ENCODE assay signal across 25 cellular contexts in genomic region chr19:14012378-14012915, GRCh38. TPM values are rescaled to one million over a fixed set of nuclear protein-coding genes. Genes with fewer than 3 reads are reported as not detected.
"Had no signal": no experiment of that assay in that cellular context is flagged by ENCODE, and none has a peak within 500 bp of the region (broad histone marks: within the 10 kb centered on the region; RNA-seq: fewer than 3 reads in every experiment).

No MANE protein-coding gene starts in this region.

- H3K36me3 Mint-ChIP-seq: T-cell had no signal

- H3K27ac Mint-ChIP-seq: T-cell had no signal

- H3K9me3 Mint-ChIP-seq: T-cell had no signal

- H3K4me3 ChIP-seq: SJSA1, SK-N-MC had no signal

- DNase-seq: IMR-90, Karpas-422, KG1, MM.1S, NCI-H1092 treated with DMSO at 0.1 percent for 48 hours, NCI-H1436, NCI-H1694 treated with DMSO at 0.1 percent for 48 hours, NCI-H1930, NCI-H2081, NCI-H2107, NCI-H2227 treated with DMSO at 0.1 percent for 48 hours, NCI-H524, NCI-H526 treated with DMSO at 0.1 percent for 48 hours, NCI-H774, Right ventricle myocardium superior, RPMI8226, SIG-M5, SW 1271, T-cell had no signal

- H3K27me3 Mint-ChIP-seq: T-cell had no signal

- H3K4me3 Mint-ChIP-seq: T-cell had no signal

- H3K9me3 ChIP-seq: SJSA1 had no signal

- H3K36me3 ChIP-seq: SJSA1 had no signal

- ATAC-seq: HepG2, T-cell had no signal

- FAIRE-seq: HepG2, RCC 7860 had no signal

- H3K27me3 ChIP-seq: SJSA1 had no signal

- H3K4me1 ChIP-seq: SJSA1 had no signal

- H3K27ac ChIP-seq: SJSA1, SK-N-MC had no signal

RNA-seq across cellular contexts. Expression of gene RLN3, which starts 15.5 kb away (rescaled TPM):
- total RNA-seq: HepG2, HT1080, IMR-90, NCI-H460, Right ventricle myocardium superior, SJSA1, T-cell had no signal
- polyA plus RNA-seq: HepG2, IMR-90 had no signal

RNA-seq across cellular contexts. Expression of gene PALM3, which starts 49.4 kb away (rescaled TPM):
- total RNA-seq: NCI-H460, Right ventricle myocardium superior, SJSA1 had no signal
